In genomic region chr1:108125312-108126138, GRCh38 we compare ENCODE assay signal across 8 cellular contexts.
DNase-seq lines count a peak whose midpoint lies in the region; TF ChIP-seq lines count a peak whose summit lies in the region.

No MANE protein-coding gene starts in this region.

- H2AFZ ChIP-seq in osteoblast (ENCODE audit: low read length) = no peak overlapping the region

- H3K4me1 ChIP-seq in osteoblast (ENCODE audit: insufficient read depth, low read length) (no peaks in the 10 kb centered on the region), tibial nerve (peaks cover 0 to 12% (median 0%) of the 10 kb centered on the region in 4 donors)

- H3K27me3 Mint-ChIP-seq in activated T-helper 2 cell treated with anti-CD3 and anti-CD28 coated beads, Interferon-gamma antibody, Interleukin-2, Interleukin-4, amounts not matched to agents 10 μg/mL and 5 μg/mL and 100 μg/mL, durations not matched to agents 14 hours and 24 hours and 36 hours (ENCODE audit: low read depth) = peaks cover 6% of the 10 kb centered on the region

- H3K36me3 Mint-ChIP-seq in activated T-helper 2 cell treated with anti-CD3 and anti-CD28 coated beads, Interferon-gamma antibody, Interleukin-2, Interleukin-4, amounts not matched to agents 10 μg/mL and 5 μg/mL and 100 μg/mL, durations not matched to agents 14 hours and 24 hours and 36 hours (ENCODE audit: low read depth) = no peaks in the 10 kb centered on the region

- H3K27me3 ChIP-seq in H7 (ENCODE audit: control insufficient read depth, insufficient read depth, low read length) (no peaks in the 10 kb centered on the region), osteoblast (ENCODE audit: insufficient read depth, low read length) (peaks cover 3% of the 10 kb centered on the region), tibial nerve (no peaks in the 10 kb centered on the region)

- no peaks in the 10 kb centered on the region for H3K4me1 Mint-ChIP-seq in activated T-helper 2 cell treated with anti-CD3 and anti-CD28 coated beads, Interferon-gamma antibody, Interleukin-2, Interleukin-4, amounts not matched to agents 10 μg/mL and 5 μg/mL and 100 μg/mL, durations not matched to agents 14 hours and 24 hours and 36 hours (ENCODE audit: low read depth)

- H3K9me3 ChIP-seq in osteoblast (ENCODE audit: low read depth, low read length) = no peaks in the 10 kb centered on the region
- no peaks in the 10 kb centered on the region for H3K9me3 ChIP-seq in tibial nerve

- no peak overlapping the region for H3K27ac Mint-ChIP-seq in activated T-helper 2 cell treated with anti-CD3 and anti-CD28 coated beads, Interferon-gamma antibody, Interleukin-2, Interleukin-4, amounts not matched to agents 10 μg/mL and 5 μg/mL and 100 μg/mL, durations not matched to agents 14 hours and 24 hours and 36 hours

- no peak overlapping the region for H3K4me3 ChIP-seq in H7 (ENCODE audit: insufficient read depth, low read depth, low read length)
- no peak overlapping the region for H3K4me3 ChIP-seq in osteoblast (ENCODE audit: insufficient read depth, low read length)
- no peak overlapping the region for H3K4me3 ChIP-seq in tibial nerve

- 6 to 9% methylated on average over 7 of the region's 7 CpGs for WGBS in tibial nerve, 2 donors

- TF ChIP-seq POLR2A in tibial nerve (IDR thresholded peaks at IDR 0.05) = no peak

- peak; percentile 90 for TF ChIP-seq CTCF in RWPE1 (conservative IDR thresholded peaks at IDR 0.05; ENCODE audit: low read depth)
- TF ChIP-seq CTCF in osteoblast (IDR thresholded peaks at IDR 0.05; ENCODE audit: extremely low read depth, low read depth, low read length) = peak; percentile 96
- peak; percentile 86 to 92 (median 90) for TF ChIP-seq CTCF in tibial nerve (IDR thresholded peaks at IDR 0.05)

- H3K36me3 ChIP-seq in H7 (replicated peaks; ENCODE audit: control insufficient read depth, insufficient read depth, low read length) (no peaks in the 10 kb centered on the region), osteoblast (ENCODE audit: insufficient read depth, low read length) (no peaks in the 10 kb centered on the region), tibial nerve (no peaks in the 10 kb centered on the region)

- POLR2A ChIA-PET in RWPE1 (lab: Yijun Ruan, JAX; ENCODE audit: low non-redundant PET) = no interaction called here

- CTCF ChIA-PET in RWPE1 (lab: Yijun Ruan, JAX) = interaction anchor here (0.6 to 5.7 kb wide), 17 partner anchors 9 to 1317 kb away, joined by 3 to 108 read pairs (median 4); no protein-coding TSS in a partner anchor

- H3K4me3 Mint-ChIP-seq in activated T-helper 2 cell treated with anti-CD3 and anti-CD28 coated beads, Interferon-gamma antibody, Interleukin-2, Interleukin-4, amounts not matched to agents 10 μg/mL and 5 μg/mL and 100 μg/mL, durations not matched to agents 14 hours and 24 hours and 36 hours (ENCODE audit: low read depth) = no peak overlapping the region

- H3K9me3 Mint-ChIP-seq in activated T-helper 2 cell treated with anti-CD3 and anti-CD28 coated beads, Interferon-gamma antibody, Interleukin-2, Interleukin-4, amounts not matched to agents 10 μg/mL and 5 μg/mL and 100 μg/mL, durations not matched to agents 14 hours and 24 hours and 36 hours = no peaks in the 10 kb centered on the region

- intact Hi-C loops in activated T-helper 2 cell treated with anti-CD3 and anti-CD28 coated beads, Interferon-gamma antibody, Interleukin-2, Interleukin-4, amounts not matched to agents 10 μg/mL and 5 μg/mL and 100 μg/mL, durations not matched to agents 14 hours and 24 hours and 36 hours (cut with micrococcal nuclease) = loop anchor here (1.0 to 5.0 kb wide), 4 partner anchors 83 to 343 kb away; no protein-coding TSS in a partner anchor

- TF ChIP-seq EP300 in tibial nerve (IDR thresholded peaks at IDR 0.05) = no peak

- no peak overlapping the region for H3K27ac ChIP-seq in RWPE1
- no peak overlapping the region for H3K27ac ChIP-seq in osteoblast (ENCODE audit: low read depth, low read length)
- H3K27ac ChIP-seq in tibial nerve = no peak overlapping the region

- DNase-seq in GDM1 (lab: John Stamatoyannopoulos, UW) (peak; percentile 71), H7 (peak; percentile 76), LoVo (ENCODE audit: low spot score) (peak; percentile 79), RWPE1 (ENCODE audit: low spot score) (peak; percentile 59), foreskin melanocyte (peak; percentile 66), osteoblast (ENCODE audit: insufficient read length, low spot score, missing footprints) (peak; percentile 92), tibial nerve (ENCODE audit: low spot score in 2 of 2) (peak; percentile 25 to 52)
- DNase-seq in activated T-helper 2 cell treated with anti-CD3 and anti-CD28 coated beads, Interferon-gamma antibody, Interleukin-2, Interleukin-4, amounts not matched to agents 10 μg/mL and 5 μg/mL and 100 μg/mL, durations not matched to agents 14 hours and 24 hours and 36 hours (ENCODE audit: low spot score) = peak; percentile 43

- no peak overlapping the region for H3K4me2 ChIP-seq in osteoblast (ENCODE audit: insufficient read depth, low read length)

- no peaks in the 10 kb centered on the region for H3K79me2 ChIP-seq in osteoblast (ENCODE audit: insufficient read depth, low read length)

- H4K20me1 ChIP-seq in osteoblast (ENCODE audit: insufficient read depth, low read length) = no peaks in the 10 kb centered on the region

Comparison
In these comparisons a context has a peak if more than half of its experiments do, and no peak if none do; other contexts are left out.
1. DNase-seq: peak in every context shown above with its lines; median percentile 92 in osteoblast; 79 in LoVo; 76 in H7; 71 in GDM1; 66 in foreskin melanocyte; 59 in RWPE1; 43 in activated T-helper 2 cell treated with anti-CD3 and anti-CD28 coated beads, Interferon-gamma antibody, Interleukin-2, Interleukin-4, amounts not matched to agents 10 μg/mL and 5 μg/mL and 100 μg/mL, durations not matched to agents 14 hours and 24 hours and 36 hours; 38 in tibial nerve.